ENCODE assay signal across 8 cellular contexts in the genomic region with DNA sequence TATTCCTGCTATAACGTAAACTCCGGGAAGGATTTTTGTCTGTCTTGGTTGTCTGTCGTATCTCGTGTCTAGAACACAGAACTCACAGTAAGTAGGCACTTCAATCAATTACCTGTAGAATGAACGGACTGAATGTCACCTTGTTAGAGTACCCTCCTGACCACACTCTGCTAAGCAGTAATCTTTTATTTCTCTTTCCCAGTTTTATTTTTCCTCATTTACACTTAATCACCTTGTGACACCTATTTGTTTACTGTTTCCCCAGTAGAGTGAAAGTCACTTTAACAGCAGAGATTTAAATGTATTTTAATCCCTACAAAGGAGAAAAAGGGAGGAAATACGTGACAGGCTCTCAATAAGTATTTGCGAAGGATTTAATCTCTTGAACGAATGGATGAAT.
DNase-seq lines count a peak whose midpoint lies in the region; ATAC-seq and TF ChIP-seq lines count a peak whose summit lies in the region.

No MANE protein-coding gene starts in this region.

- H3K27ac ChIP-seq in iPS-18a (ENCODE audit: low read length) (no peak overlapping the region), substantia nigra (ENCODE audit: low read depth, low read length, poor library complexity, severe bottlenecking) (peak overlapping the region; percentile 59)

- no peak for ATAC-seq in HG03108 (IDR thresholded peaks at IDR 0.05; ENCODE audit: unreplicated experiment)

- in situ Hi-C loops in GM13977 (cut with MboI; ENCODE audit: low pct_unique_long_range_greater_than_20kb, low sequenced_read_pairs, unreplicated experiment) = no loop called here

- no peak overlapping the region for H3K9ac ChIP-seq in iPS-18a (ENCODE audit: low read length)

- peaks cover 25% of the 10 kb centered on the region for H3K27me3 ChIP-seq in iPS-18a (ENCODE audit: control insufficient read depth, insufficient read depth, low read length)

- DNase-seq in SHP77 treated with DMSO at 0.1 percent for 48 hours (lab: John Stamatoyannopoulos, UW) (peak; percentile 72), SHP77 (lab: John Stamatoyannopoulos, UW) (no peak), substantia nigra (lab: John Stamatoyannopoulos, UW) (no peak), KG1 (lab: John Stamatoyannopoulos, UW) (no peak), GM13977 (ENCODE audit: low spot score) (no peak)

- H3K4me3 ChIP-seq in WI38 (ENCODE audit: low read depth, low read length) = peak overlapping the region; percentile 92
- H3K4me3 ChIP-seq in iPS-18a (ENCODE audit: low read length) = peak overlapping the region; percentile 46

- H3K36me3 ChIP-seq in iPS-18a (ENCODE audit: control insufficient read depth, low read depth, low read length) = no peaks in the 10 kb centered on the region

- no peaks in the 10 kb centered on the region for H3K9me3 ChIP-seq in iPS-18a (ENCODE audit: control insufficient read depth, low read depth, low read length)

- H3K4me1 ChIP-seq in iPS-18a (ENCODE audit: control insufficient read depth, low read depth, low read length) = peaks cover 20% of the 10 kb centered on the region

- TF ChIP-seq CTCF in WI38 (IDR thresholded peaks at IDR 0.05; ENCODE audit: low read depth, low read length) (no peak), GM13977 (IDR thresholded peaks at IDR 0.05; ENCODE audit: extremely low read depth, insufficient read depth, missing control alignments) (no peak)
